ENCODE assay signal across 26 cellular contexts in the genomic region with DNA sequence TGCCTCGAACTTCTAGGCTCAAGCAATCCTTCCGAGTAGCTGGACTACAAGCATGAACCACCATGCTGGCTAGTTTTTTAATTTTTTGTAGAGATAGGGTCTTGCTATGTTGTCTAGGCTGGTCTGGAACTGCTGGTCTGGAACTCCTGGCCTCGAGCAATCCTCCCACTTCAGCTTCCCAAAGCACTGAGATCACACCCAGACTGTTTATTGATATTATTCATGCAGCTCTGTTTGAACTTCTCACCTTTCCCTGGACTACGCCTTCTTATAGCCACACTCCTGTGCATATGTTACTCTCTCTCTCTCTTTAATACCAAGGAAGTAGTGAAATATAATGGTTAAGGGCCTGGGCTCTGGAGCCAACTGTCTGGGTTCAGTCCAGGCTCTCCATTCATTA. TPM values are rescaled to one million over a fixed set of nuclear protein-coding genes. Genes with fewer than 3 reads are reported as not detected.
DNase-seq lines count a peak whose midpoint lies in the region; ATAC-seq and TF ChIP-seq lines count a peak whose summit lies in the region.
"Had no signal": no experiment of that assay in that cellular context is flagged by ENCODE, and none has a peak within 500 bp of the region (broad histone marks: within the 10 kb centered on the region; RNA-seq: fewer than 3 reads in every experiment).

No MANE protein-coding gene starts in this region.

- TSS peak; percentile 36 for BruUV-seq in Panc1 (replicated peaks; lab: Mats Ljungman, UMichigan)

- H3K4me3 ChIP-seq in Panc1 (ENCODE audit: low read depth in 2 of 2, low read length in 2 of 2) (no peak overlapping the region), epithelial cell of esophagus (ENCODE audit: low read length) (no peak overlapping the region)
- H3K4me3 ChIP-seq: ascending aorta; BLaER1 treated with 17β-estradiol and CSF1 and Interleukin-3, amounts not matched to agents 10 nM and 100 nM; heart right ventricle had no signal

- H3K27ac Mint-ChIP-seq in H9 (peak overlapping the region in 2 of 3 experiments; percentile 13 to 50; a peak in 1 of 7 replicates), progenitor cell of endocrine pancreas (peak overlapping the region; percentile 2)
- no peak overlapping the region for H3K27ac Mint-ChIP-seq in CD4-positive, alpha-beta T cell
- H3K27ac Mint-ChIP-seq in T-helper 2 cell treated with Interferon-gamma antibody and Interleukin-4, amounts not matched to agents 5 μg/mL and 100 μg/mL, for 36 hours = no peak overlapping the region
- H3K27ac Mint-ChIP-seq: WTC11 had no signal

- intact Hi-C loops in Panc1 (cut with micrococcal nuclease; ENCODE audit: unreplicated experiment) = no loop called here
- intact Hi-C loops in CD4-positive, alpha-beta T cell (cut with DNase I, micrococcal nuclease) = no loop called here

- no peak overlapping the region for H3K23ac ChIP-seq in H9 (ENCODE audit: insufficient read length, low read depth, low read length)

- H3K23me2 ChIP-seq in H9 (ENCODE audit: insufficient read length, low read depth, low read length, poor library complexity, severe bottlenecking) = peaks cover 3% of the 10 kb centered on the region

- peaks cover 4 to 27% (median 19%) of the 10 kb centered on the region in 3 experiments; a peak in 6 of 7 replicates for H3K36me3 Mint-ChIP-seq in H9 (ENCODE audit: insufficient read depth in 1 of 3, low read depth in 3 of 3)
- peaks cover 1% of the 10 kb centered on the region for H3K36me3 Mint-ChIP-seq in progenitor cell of endocrine pancreas (ENCODE audit: insufficient read depth)
- H3K36me3 Mint-ChIP-seq in CD4-positive, alpha-beta T cell (ENCODE audit: low read depth) = peaks cover 47% of the 10 kb centered on the region
- H3K36me3 Mint-ChIP-seq in T-helper 2 cell treated with Interferon-gamma antibody and Interleukin-4, amounts not matched to agents 5 μg/mL and 100 μg/mL, for 36 hours (ENCODE audit: low read depth) = peaks cover 7% of the 10 kb centered on the region

- TF ChIP-seq CTCF in H9 (conservative IDR thresholded peaks at IDR 0.05) (no peak), Panc1 (IDR thresholded peaks at IDR 0.05) (no peak), epithelial cell of esophagus (IDR thresholded peaks at IDR 0.05; ENCODE audit: insufficient read depth, low read depth, low read length, missing control alignments) (no peak), progenitor cell of endocrine pancreas (IDR thresholded peaks at IDR 0.05; ENCODE audit: unreplicated experiment) (no peak)
- TF ChIP-seq CTCF in CD4-positive, alpha-beta T cell (IDR thresholded peaks at IDR 0.05) = no peak

- H4K5ac ChIP-seq in H9 (ENCODE audit: insufficient read length, low read depth, low read length) = no peak overlapping the region

- no peak overlapping the region for H3K4me3 Mint-ChIP-seq in H9
- H3K4me3 Mint-ChIP-seq in progenitor cell of endocrine pancreas (ENCODE audit: low read depth) = no peak overlapping the region
- no peak overlapping the region for H3K4me3 Mint-ChIP-seq in CD4-positive, alpha-beta T cell
- H3K4me3 Mint-ChIP-seq in T-helper 2 cell treated with Interferon-gamma antibody and Interleukin-4, amounts not matched to agents 5 μg/mL and 100 μg/mL, for 36 hours = no peak overlapping the region
- H3K4me3 Mint-ChIP-seq: naive thymus-derived CD8-positive, alpha-beta T cell; WTC11 had no signal

- no peaks in the 10 kb centered on the region for H4K20me1 ChIP-seq in H9 (ENCODE audit: control insufficient read depth, insufficient read depth, insufficient read length)

- no peak overlapping the region for H2BK15ac ChIP-seq in H9 (ENCODE audit: low read depth, low read length)

- no peak overlapping the region for H3K56ac ChIP-seq in H9 (ENCODE audit: insufficient read length, low read depth, low read length)

- H3K4me1 Mint-ChIP-seq in H9 = peaks cover 7 to 9% of the 10 kb centered on the region in 2 experiments
- peaks cover 2% of the 10 kb centered on the region for H3K4me1 Mint-ChIP-seq in progenitor cell of endocrine pancreas (ENCODE audit: low read depth)
- H3K4me1 Mint-ChIP-seq in CD4-positive, alpha-beta T cell (ENCODE audit: low read depth) = peaks cover 40% of the 10 kb centered on the region
- H3K4me1 Mint-ChIP-seq in T-helper 2 cell treated with Interferon-gamma antibody and Interleukin-4, amounts not matched to agents 5 μg/mL and 100 μg/mL, for 36 hours (ENCODE audit: low read depth) = peaks cover 18% of the 10 kb centered on the region

- H3K9ac ChIP-seq in H9 (ENCODE audit: extremely low read depth, insufficient read length, low read length) = no peak overlapping the region
- H3K9ac ChIP-seq: BLaER1 treated with 17β-estradiol and CSF1 and Interleukin-3, amounts not matched to agents 10 nM and 100 nM had no signal

- in situ Hi-C loops in Panc1 (cut with HindIII; ENCODE audit: low pct_unique_long_range_greater_than_20kb, low sequenced_read_pairs) = no loop called here

- H3K9me3 Mint-ChIP-seq in H9 (no peaks in the 10 kb centered on the region; a peak in 1 of 5 replicates), progenitor cell of endocrine pancreas (ENCODE audit: low read depth) (no peaks in the 10 kb centered on the region)
- no peaks in the 10 kb centered on the region for H3K9me3 Mint-ChIP-seq in CD4-positive, alpha-beta T cell
- H3K9me3 Mint-ChIP-seq in T-helper 2 cell treated with Interferon-gamma antibody and Interleukin-4, amounts not matched to agents 5 μg/mL and 100 μg/mL, for 36 hours = no peaks in the 10 kb centered on the region
- H3K9me3 Mint-ChIP-seq: naive thymus-derived CD8-positive, alpha-beta T cell; WTC11 had no signal

- H2BK20ac ChIP-seq in H9 (ENCODE audit: low read depth, low read length, poor library complexity, severe bottlenecking) = no peak overlapping the region

- POLR2A ChIA-PET in Panc1 (lab: Charles Lee) = interaction anchor here (0.6 kb wide), 1 partner anchor 17 kb away, joined by 14 read pairs; no protein-coding TSS in a partner anchor
- POLR2A ChIA-PET in CD4-positive, alpha-beta T cell (lab: Charles Lee) = no interaction called here

- H2BK12ac ChIP-seq in H9 (ENCODE audit: insufficient read length, low read depth, low read length) = no peak overlapping the region

- ATAC-seq in Panc1 (no peak), HG02759 (IDR thresholded peaks at IDR 0.05; ENCODE audit: unreplicated experiment) (no peak)
- no peak for ATAC-seq in CD4-positive, alpha-beta T cell (ENCODE audit: poor library complexity)
- ATAC-seq: heart right ventricle; left ventricle myocardium superior; naive thymus-derived CD8-positive, alpha-beta T cell; WTC11 had no signal

- DNase-seq in H9 (no peak), Panc1 (ENCODE audit: low read depth, low spot score) (no peak), epithelial cell of esophagus (ENCODE audit: low read depth) (peak; percentile 23), progenitor cell of endocrine pancreas (ENCODE audit: low spot score, unreplicated experiment) (no peak)
- DNase-seq in CD4-positive, alpha-beta T cell = no peak
- no peak for DNase-seq in T-helper 2 cell treated with Interferon-gamma antibody and Interleukin-4, amounts not matched to agents 5 μg/mL and 100 μg/mL, for 36 hours (ENCODE audit: low spot score)
- no peak for DNase-seq in stimulated activated CD4-positive, alpha-beta T cell treated with anti-CD3 and anti-CD28 coated beads, Interleukin-4, amount 100 ng/mL, for 1 hour
- DNase-seq: activated CD4-positive, alpha-beta T cell treated with anti-CD3 and anti-CD28 coated beads, Interleukin-2, amount 50 U/mL, for 1 hour; activated naive CD4-positive, alpha-beta T cell treated with anti-CD3 and anti-CD28 coated beads, Interleukin-2, amount 50 U/mL, for 16 hours; foreskin fibroblast; GOT3; heart right ventricle; Karpas-422; left ventricle myocardium superior; naive thymus-derived CD8-positive, alpha-beta T cell; NCI-H1694; NCI-H2171; NCI-H526 treated with DMSO at 0.1 percent for 48 hours; stimulated activated CD4-positive, alpha-beta T cell treated with anti-CD3 and anti-CD28 coated beads, Interleukin-12 subunit alpha, Interleukin-12 subunit beta, amount 100 ng/mL, for 4 hours; stimulated activated CD4-positive, alpha-beta T cell treated with anti-CD3 and anti-CD28 coated beads, Interleukin-4, amount 100 ng/mL, for 4 hours; stimulated activated naive CD4-positive, alpha-beta T cell treated with Interleukin-2 at 50 U/mL for 16 hours had no signal

- H3K27me3 Mint-ChIP-seq in H9 (ENCODE audit: low read depth) (no peaks in the 10 kb centered on the region), progenitor cell of endocrine pancreas (no peaks in the 10 kb centered on the region)
- no peaks in the 10 kb centered on the region for H3K27me3 Mint-ChIP-seq in CD4-positive, alpha-beta T cell
- H3K27me3 Mint-ChIP-seq in T-helper 2 cell treated with Interferon-gamma antibody and Interleukin-4, amounts not matched to agents 5 μg/mL and 100 μg/mL, for 36 hours (ENCODE audit: low read depth) = no peaks in the 10 kb centered on the region
- H3K27me3 Mint-ChIP-seq: naive thymus-derived CD8-positive, alpha-beta T cell had no signal

- H3K27ac ChIP-seq in H9 (ENCODE audit: insufficient read length, low read depth, low read length) = no peak overlapping the region
- H3K27ac ChIP-seq in Panc1 (ENCODE audit: low read length) = no peak overlapping the region
- H3K27ac ChIP-seq in CD4-positive, alpha-beta T cell (ENCODE audit: low read depth, low read length) = no peak overlapping the region
- H3K27ac ChIP-seq: ascending aorta; BLaER1 treated with 17β-estradiol and CSF1 and Interleukin-3, amounts not matched to agents 10 nM and 100 nM; epithelial cell of prostate; heart right ventricle had no signal

- no peak overlapping the region for H3T11ph ChIP-seq in H9 (ENCODE audit: low read length)

- no peak overlapping the region for H2AFZ ChIP-seq in H9 (ENCODE audit: low read length)

- H3K79me2 ChIP-seq in H9 (ENCODE audit: insufficient read depth, low read length) = no peaks in the 10 kb centered on the region

- no peak overlapping the region for H3K14ac ChIP-seq in H9 (ENCODE audit: insufficient read depth, low read length)

- H3K4ac ChIP-seq in H9 (ENCODE audit: low read depth, low read length) = no peak overlapping the region

- H2BK5ac ChIP-seq in H9 (ENCODE audit: insufficient read length, low read length) = no peak overlapping the region

- H3K36me3 ChIP-seq in Panc1 (ENCODE audit: control insufficient read depth, insufficient read depth, low read length) = no peaks in the 10 kb centered on the region

- no peak overlapping the region for H4K8ac ChIP-seq in H9 (replicated peaks; ENCODE audit: insufficient read length, low read depth, low read length)

- CTCF ChIA-PET in Panc1 (lab: Charles Lee) = no interaction called here
- CTCF ChIA-PET in CD4-positive, alpha-beta T cell (lab: Charles Lee) = interaction anchor here (1.6 kb wide), 1 partner anchor 13 kb away, joined by 4 read pairs; no protein-coding TSS in a partner anchor

- H3K18ac ChIP-seq in H9 (ENCODE audit: insufficient read length, low read depth, low read length) = no peak overlapping the region

- no peak overlapping the region for H2BK120ac ChIP-seq in H9 (ENCODE audit: low read depth, low read length, poor library complexity, severe bottlenecking)

- H3K4me2 ChIP-seq in H9 (ENCODE audit: insufficient read depth, insufficient read length, low read length) = no peak overlapping the region
- H3K4me2 ChIP-seq: BLaER1 treated with 17β-estradiol and CSF1 and Interleukin-3, amounts not matched to agents 10 nM and 100 nM had no signal

- no peak overlapping the region for H4K91ac ChIP-seq in H9 (ENCODE audit: insufficient read length, low read depth, low read length)

- no peaks in the 10 kb centered on the region for H3K79me1 ChIP-seq in H9 (ENCODE audit: insufficient read depth, low read depth, low read length, poor library complexity, severe bottlenecking)

- no peak overlapping the region for H2AK5ac ChIP-seq in H9 (ENCODE audit: insufficient read length, low read length)

- no peaks in the 10 kb centered on the region for H3K4me1 ChIP-seq in H9 (ENCODE audit: insufficient read depth, low read length)
- H3K4me1 ChIP-seq in Panc1 (ENCODE audit: control insufficient read depth, insufficient read depth, low read length) = peaks cover 8% of the 10 kb centered on the region; the same call in 1 of the 2 replicates

- no CpG with 5 or more reads among the region's 4 CpGs for WGBS in H9 (ENCODE audit: extremely low coverage, insufficient read length, low lambda C conversion rate)

- no peaks in the 10 kb centered on the region for H3K9me3 ChIP-seq in H9 (ENCODE audit: control insufficient read depth, low read depth, low read length)
- H3K9me3 ChIP-seq in Panc1 (ENCODE audit: control insufficient read depth, insufficient read depth, low read depth, low read length) = no peaks in the 10 kb centered on the region
- H3K9me3 ChIP-seq in CD4-positive, alpha-beta T cell (ENCODE audit: control insufficient read depth, low read length) = no peaks in the 10 kb centered on the region
- H3K9me3 ChIP-seq: ascending aorta; BLaER1 treated with 17β-estradiol and CSF1 and Interleukin-3, amounts not matched to agents 10 nM and 100 nM; heart right ventricle had no signal

- H3K27me3 ChIP-seq in H9 (ENCODE audit: insufficient read depth, low read length) (no peaks in the 10 kb centered on the region), Panc1 (ENCODE audit: control insufficient read depth, insufficient read depth, low read length) (no peaks in the 10 kb centered on the region)
- no peaks in the 10 kb centered on the region for H3K27me3 ChIP-seq in CD4-positive, alpha-beta T cell (ENCODE audit: control insufficient read depth, insufficient read depth, low read length)
- H3K27me3 ChIP-seq: ascending aorta; BLaER1 treated with 17β-estradiol and CSF1 and Interleukin-3, amounts not matched to agents 10 nM and 100 nM; heart right ventricle had no signal

RNA-seq across cellular contexts. Expression of a gene that starts 4.6 kb away (rescaled TPM):
- 17.5 and 17.9 TPM in 2 replicates for total RNA-seq in H9 (2021)
- total RNA-seq in Panc1 (2021; ENCODE audit: unreplicated experiment) = 25.3 TPM
- polyA plus RNA-seq in Panc1 (2012; ENCODE audit: insufficient read length) = 29.8 TPM
- total RNA-seq in progenitor cell of endocrine pancreas = 24.9 and 28.3 TPM in 2 replicates
- total RNA-seq in CD4-positive, alpha-beta T cell = 10 to 100 TPM; 12.6 to 13.6 TPM

Comparison
In these comparisons a context has a peak if more than half of its experiments do, and no peak if none do; other contexts are left out.
1. H3K27ac Mint-ChIP-seq: peak in H9 (2 of 3) and progenitor cell of endocrine pancreas (single experiment); none in CD4-positive, alpha-beta T cell (single experiment) and T-helper 2 cell treated with Interferon-gamma antibody and Interleukin-4, amounts not matched to agents 5 μg/mL and 100 μg/mL, for 36 hours (single experiment).